ENCODE assay signal across 1 cellular context in the genomic region with DNA sequence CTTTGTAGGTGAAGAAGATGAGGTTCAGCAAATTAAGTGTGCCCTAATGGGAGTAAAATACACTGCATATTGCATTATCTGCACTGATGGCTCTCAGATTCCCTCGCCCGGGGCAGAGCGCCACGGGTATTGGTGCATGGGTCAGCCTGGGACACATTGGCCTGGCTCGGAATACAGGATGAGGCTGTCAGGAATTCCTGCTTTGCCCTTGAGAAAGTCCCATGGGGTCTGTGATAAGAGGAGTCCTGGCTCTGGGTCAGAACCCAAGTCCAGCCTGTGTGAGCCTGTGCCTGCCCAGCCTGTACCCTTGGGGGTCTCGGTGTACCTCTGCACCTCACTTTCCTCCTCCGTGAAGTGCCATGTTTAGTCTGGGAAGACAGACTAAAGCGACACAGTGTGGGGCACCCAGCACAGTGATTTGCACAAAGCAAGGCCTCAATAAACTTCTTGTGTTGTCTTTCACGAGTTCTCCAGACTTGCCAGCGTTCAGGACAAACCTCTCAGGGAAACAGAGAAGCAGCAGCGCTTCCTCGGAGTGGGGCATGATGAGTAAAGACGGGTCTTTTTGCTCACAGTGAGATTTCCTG.
TF ChIP-seq lines count a peak whose summit lies in the region.

No MANE protein-coding gene starts in this region.

TF ChIP-seq in H1, 55 proteins besides CTCF, POLR2A, EP300 and RAD21:
- TF ChIP-seq CBX5 (IDR thresholded peaks at IDR 0.05; ENCODE audit: low read depth, low read length) (no peak), CHD1 (IDR thresholded peaks at IDR 0.05; ENCODE audit: low read depth, low read length) (no peak), POU5F1 (IDR thresholded peaks at IDR 0.05; ENCODE audit: low read depth, low read length) (no peak), TCF12 (IDR thresholded peaks at IDR 0.05; ENCODE audit: low read depth, low read length) (no peak)
TF ChIP-seq in H1: peak in this region for 0.
